Comparison of ENCODE assay signal across 8 cellular contexts in the genomic region with DNA sequence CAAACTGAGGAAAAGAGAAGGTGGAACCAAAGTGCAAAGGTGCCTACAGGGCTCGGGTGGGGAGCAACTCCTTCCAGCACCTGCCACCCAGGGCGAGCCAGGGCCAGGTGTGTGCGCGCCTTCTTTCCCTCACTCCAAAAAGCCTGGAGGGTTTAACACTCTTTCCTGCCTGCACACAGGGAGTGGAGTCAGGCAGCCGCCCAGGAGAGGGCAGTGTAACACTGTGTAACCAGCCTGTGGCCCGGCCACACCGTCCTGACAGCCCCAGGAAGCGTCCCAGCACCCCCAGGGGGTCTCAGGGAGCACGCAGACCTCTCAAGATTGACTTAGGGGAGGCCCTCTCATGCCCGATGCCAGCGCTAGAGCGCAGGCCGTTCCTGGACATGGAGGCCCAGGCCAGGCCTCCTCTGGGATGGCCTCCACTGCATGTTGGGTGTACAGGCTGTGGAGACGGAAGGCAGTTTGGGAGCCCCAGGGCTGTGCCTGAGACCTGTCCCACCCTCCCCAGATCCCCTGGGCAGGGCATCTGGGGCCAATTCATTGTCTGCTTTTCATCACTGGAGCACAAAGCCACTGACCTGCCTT. TPM values are rescaled to one million over a fixed set of nuclear protein-coding genes. Genes with fewer than 3 reads are reported as not detected.
A peak's percentile ranks its signal among the peaks of the same experiment; 100 is the strongest.
DNase-seq lines count a peak whose midpoint lies in the region; ATAC-seq and TF ChIP-seq lines count a peak whose summit lies in the region.

No MANE protein-coding gene starts in this region.

- ATAC-seq in GM19467 (IDR thresholded peaks at IDR 0.05; ENCODE audit: unreplicated experiment) = peak; percentile 66

- H3K27ac Mint-ChIP-seq in nephron progenitor cell = no peak overlapping the region

- peaks cover 19% of the 10 kb centered on the region for H3K4me1 Mint-ChIP-seq in nephron progenitor cell

- H3K4me3 Mint-ChIP-seq in nephron progenitor cell = no peak overlapping the region

- TF ChIP-seq CTCF in epithelial cell of proximal tubule (conservative IDR thresholded peaks at IDR 0.05; ENCODE audit: low read depth, low read length) (peak; percentile 78), nephron progenitor cell (IDR thresholded peaks at IDR 0.05) (peak; percentile 80)

- H3K4me3 ChIP-seq in epithelial cell of proximal tubule (ENCODE audit: low read depth, low read length) = no peak overlapping the region

- H3K9me3 Mint-ChIP-seq in nephron progenitor cell = no peaks in the 10 kb centered on the region

- peaks cover 26% of the 10 kb centered on the region for H3K36me3 Mint-ChIP-seq in nephron progenitor cell (ENCODE audit: low read depth)

- DNase-seq in DMS 273 treated with DMSO at 0.1 percent for 48 hours (lab: John Stamatoyannopoulos, UW) (peak; percentile 37), LoVo (ENCODE audit: low spot score) (peak; percentile 63), SHP77 treated with DMSO at 0.1 percent for 48 hours (lab: John Stamatoyannopoulos, UW) (peak; percentile 11), epithelial cell of proximal tubule (ENCODE audit: low read depth) (no peak), nephron progenitor cell (peak; percentile 82), NCI-H226 (no peak), T1000 (lab: John Stamatoyannopoulos, UW) (no peak)

- H3K27me3 Mint-ChIP-seq in nephron progenitor cell (ENCODE audit: low read depth, poor library complexity) = peaks cover 3% of the 10 kb centered on the region

RNA-seq across cellular contexts. Expression of gene BRI3, which starts 13.4 kb away (rescaled TPM):
- 20.0 and 41.9 TPM in 2 replicates for total RNA-seq in epithelial cell of proximal tubule

RNA-seq across cellular contexts. Expression of gene TECPR1, which starts 42.9 kb away (rescaled TPM):
- 13.2 and 16.7 TPM in 2 replicates for total RNA-seq in epithelial cell of proximal tubule

Comparison
In these comparisons a context has a peak if more than half of its experiments do, and no peak if none do; other contexts are left out.
1. DNase-seq: peak in DMS 273 treated with DMSO at 0.1 percent for 48 hours (single experiment), LoVo (single experiment), SHP77 treated with DMSO at 0.1 percent for 48 hours (single experiment) and nephron progenitor cell (single experiment); none in epithelial cell of proximal tubule (single experiment), NCI-H226 (single experiment) and T1000 (single experiment).